ENCODE assay signal across 18 cellular contexts in genomic region chr10:51103818-51104217, GRCh38. TPM values are rescaled to one million over a fixed set of nuclear protein-coding genes. Genes with fewer than 3 reads are reported as not detected.
"Had no signal": no experiment of that assay in that cellular context is flagged by ENCODE, and none has a peak within 500 bp of the region (broad histone marks: within the 10 kb centered on the region; RNA-seq: fewer than 3 reads in every experiment).

No MANE protein-coding gene starts in this region.

- H3K27ac ChIP-seq: coronary artery, heart left ventricle, left lung, sigmoid colon, suprapubic skin had no signal

- H3K4me3 ChIP-seq: coronary artery, heart left ventricle, left lung, sigmoid colon, suprapubic skin, upper lobe of left lung had no signal

- H3K27me3 ChIP-seq: heart left ventricle, left lung, sigmoid colon, suprapubic skin, upper lobe of left lung had no signal

- DNase-seq: activated B cell treated with CpG ODN at 0.5 μM for 24 hours; activated CD4-positive, alpha-beta T cell treated with anti-CD3 and anti-CD28 coated beads, Interleukin-2, amount 10 ng/mL, durations not matched to agents 24 days and 14 days; activated naive CD4-positive, alpha-beta T cell treated with anti-CD3 and anti-CD28 coated beads for 36 hours; central memory CD4-positive, alpha-beta T cell; effector CD4-positive, alpha-beta T cell; heart left ventricle; left lung; occipital lobe; sigmoid colon; stimulated activated CD4-positive, alpha-beta T cell treated with anti-CD3 and anti-CD28 coated beads, Interleukin-2, amount 100 ng/mL, for 48 hours; stimulated activated naive CD8-positive, alpha-beta T cell treated with anti-CD3 and anti-CD28 coated beads, Interleukin-15, Interleukin-2, amounts not matched to agents 100 U/mL and 50 U/mL, for 24 hours; T-helper 17 cell; upper lobe of left lung had no signal

- ATAC-seq: heart left ventricle; left lung; natural killer cell treated with Interleukin-12 subunit alpha and Interleukin-12 subunit beta and Interleukin-15 and Interleukin-18, amount 100 ng/mL, for 72 hours; stimulated activated naive CD8-positive, alpha-beta T cell treated with anti-CD3 and anti-CD28 coated beads, Interleukin-15, Interleukin-2, amounts not matched to agents 100 U/mL and 50 U/mL, for 24 hours; T-helper 17 cell had no signal

- FAIRE-seq: islet of Langerhans, TTC549 had no signal

- H3K36me3 ChIP-seq: heart left ventricle, left lung, sigmoid colon, suprapubic skin, upper lobe of left lung had no signal

- H3K9me3 ChIP-seq: heart left ventricle, left lung, sigmoid colon, suprapubic skin, upper lobe of left lung had no signal

- H3K4me1 ChIP-seq: left lung, suprapubic skin, upper lobe of left lung had no signal

RNA-seq across cellular contexts. Expression of gene PRKG1, which starts 29.5 kb away (rescaled TPM):
- total RNA-seq: activated B cell treated with CpG ODN at 0.5 μM for 24 hours; activated CD4-positive, alpha-beta T cell treated with anti-CD3 and anti-CD28 coated beads, Interleukin-2, amount 10 ng/mL, durations not matched to agents 24 days and 14 days; activated naive CD4-positive, alpha-beta T cell treated with anti-CD3 and anti-CD28 coated beads for 36 hours had no signal
